In genomic region chr2:70995227-70995729, GRCh38 we compare ENCODE assay signal across 9 cellular contexts. TPM values are rescaled to one million over a fixed set of nuclear protein-coding genes. Genes with fewer than 3 reads are reported as not detected.
DNase-seq lines count a peak whose midpoint lies in the region; ATAC-seq and TF ChIP-seq lines count a peak whose summit lies in the region.
"Had no signal": no experiment of that assay in that cellular context is flagged by ENCODE, and none has a peak within 500 bp of the region (broad histone marks: within the 10 kb centered on the region; RNA-seq: fewer than 3 reads in every experiment).

No MANE protein-coding gene starts in this region.

- no peaks in the 10 kb centered on the region for H3K27me3 Mint-ChIP-seq in natural killer cell treated with Interleukin-12 subunit alpha and Interleukin-12 subunit beta and Interleukin-15 and Interleukin-18, amount 100 ng/mL, for 72 hours

- H3K4me1 ChIP-seq in uterus = peaks cover 0 to 17% of the 10 kb centered on the region in 2 donors

- TF ChIP-seq POLR2A in uterus (IDR thresholded peaks at IDR 0.05) = no peak

- peaks cover 29 to 31% of the 10 kb centered on the region in 2 donors for H3K4me1 Mint-ChIP-seq in natural killer cell treated with Interleukin-12 subunit alpha and Interleukin-12 subunit beta and Interleukin-15 and Interleukin-18, amount 100 ng/mL, for 72 hours (ENCODE audit: low read depth in 2 of 2)

- ATAC-seq in GM18499 (IDR thresholded peaks at IDR 0.05; ENCODE audit: insufficient read depth, unreplicated experiment) = peak; percentile 34
- peak; percentile 27 for ATAC-seq in HG03045 (IDR thresholded peaks at IDR 0.05; ENCODE audit: unreplicated experiment)
- ATAC-seq in natural killer cell treated with Interleukin-12 subunit alpha and Interleukin-12 subunit beta and Interleukin-15 and Interleukin-18, amount 100 ng/mL, for 72 hours = no peak

- peak overlapping the region; percentile 45 to 68 for H3K27ac Mint-ChIP-seq in natural killer cell treated with Interleukin-12 subunit alpha and Interleukin-12 subunit beta and Interleukin-15 and Interleukin-18, amount 100 ng/mL, for 72 hours

- H3K27ac ChIP-seq in uterus = peak overlapping the region; percentile 69 to 85

- H3K4me3 ChIP-seq in uterus = peak overlapping the region; percentile 95 to 98

- H3K4me3 Mint-ChIP-seq in natural killer cell treated with Interleukin-12 subunit alpha and Interleukin-12 subunit beta and Interleukin-15 and Interleukin-18, amount 100 ng/mL, for 72 hours = peak overlapping the region; percentile 81

- H3K36me3 ChIP-seq in uterus = no peaks in the 10 kb centered on the region

- DNase-seq in AG09319 (ENCODE audit: extremely low read depth, low read depth) (no peak), NCI-H460 (ENCODE audit: extremely low read depth, low read depth) (peak; percentile 30), activated T-cell treated with anti-CD3 and anti-CD28 coated beads for 1 hour (ENCODE audit: low read depth) (peak; percentile 37), fibroblast of gingiva (ENCODE audit: low read depth) (peak; percentile 27), uterus (peak in 1 of 2 donors; percentile 22)
- no peak for DNase-seq in natural killer cell treated with Interleukin-12 subunit alpha and Interleukin-12 subunit beta and Interleukin-15 and Interleukin-18, amount 100 ng/mL, for 72 hours (ENCODE audit: low spot score)

- no peaks in the 10 kb centered on the region for H3K9me3 Mint-ChIP-seq in natural killer cell treated with Interleukin-12 subunit alpha and Interleukin-12 subunit beta and Interleukin-15 and Interleukin-18, amount 100 ng/mL, for 72 hours

- H3K27me3 ChIP-seq in uterus = no peaks in the 10 kb centered on the region

- TF ChIP-seq CTCF in AG09319 (IDR thresholded peaks at IDR 0.05; ENCODE audit: low read depth, low read length) (peak; percentile 28), uterus (IDR thresholded peaks at IDR 0.05) (peak in 2 of 4 experiments; percentile 20 to 41)

- no peaks in the 10 kb centered on the region for H3K9me3 ChIP-seq in uterus

- H3K36me3 Mint-ChIP-seq in natural killer cell treated with Interleukin-12 subunit alpha and Interleukin-12 subunit beta and Interleukin-15 and Interleukin-18, amount 100 ng/mL, for 72 hours = peaks cover 5% of the 10 kb centered on the region

- intact Hi-C loops in uterus (cut with DNase I; ENCODE audit: low total_unique reads) = no loop called here

RNA-seq across cellular contexts. Expression of gene TEX261, which starts 0.6 kb away (rescaled TPM):
- 27.6 and 31.6 TPM in 2 replicates for total RNA-seq in NCI-H460 (2014; rRNA removed; shearing (Covaris generic))
- polyA plus RNA-seq in NCI-H460 (2014; cell fraction: nucleus; rRNA removed) = 36.0 and 49.1 TPM in 2 replicates
- total RNA-seq in natural killer cell treated with Interleukin-12 subunit alpha and Interleukin-12 subunit beta and Interleukin-15 and Interleukin-18, amount 100 ng/mL, for 72 hours = 10 to 100 TPM; 76.0 to 83.5 TPM
- 10 to 100 TPM; 10.2 to 81.8 (median 53.7) TPM for total RNA-seq in uterus

RNA-seq across cellular contexts. Expression of gene ANKRD53, which starts 16.8 kb away (rescaled TPM):
- not detected in 2 replicates for total RNA-seq in NCI-H460 (2014; rRNA removed; shearing (Covaris generic))
- polyA plus RNA-seq in NCI-H460 (2014; cell fraction: nucleus; rRNA removed) = not detected in 2 replicates
- total RNA-seq in natural killer cell treated with Interleukin-12 subunit alpha and Interleukin-12 subunit beta and Interleukin-15 and Interleukin-18, amount 100 ng/mL, for 72 hours = under 1 TPM in 1 of 2 donors, not detected in 1; 0.88 TPM
- total RNA-seq in uterus = 1 to 10 TPM in 2 of 4 donors, not detected in 2; 1.8 to 3.7 TPM
- total RNA-seq: T-helper 2 cell treated with Interferon-gamma antibody and Interleukin-4, amounts not matched to agents 100 ng/mL and 5 ng/mL, for 36 hours had no signal

RNA-seq across cellular contexts. Expression of gene ATP6V1B1, which starts 59.6 kb away (rescaled TPM):
- total RNA-seq in NCI-H460 (2014; rRNA removed; shearing (Covaris generic)) = 2.3 and 3.7 TPM in 2 replicates
- 9.5 and 10.6 TPM in 2 replicates for polyA plus RNA-seq in NCI-H460 (2014; cell fraction: nucleus; rRNA removed)
- 1 to 10 TPM; 6.5 to 7.2 TPM for total RNA-seq in natural killer cell treated with Interleukin-12 subunit alpha and Interleukin-12 subunit beta and Interleukin-15 and Interleukin-18, amount 100 ng/mL, for 72 hours
- total RNA-seq in uterus = 1 to 10 TPM in 2 of 4 donors, not detected in 2; 3.4 to 3.7 TPM
- total RNA-seq: T-helper 2 cell treated with Interferon-gamma antibody and Interleukin-4, amounts not matched to agents 100 ng/mL and 5 ng/mL, for 36 hours had no signal

Comparison
In these comparisons a context has a peak if more than half of its experiments do, and no peak if none do; other contexts are left out.
1. DNase-seq: peak in NCI-H460 (single experiment), activated T-cell treated with anti-CD3 and anti-CD28 coated beads for 1 hour (single experiment) and fibroblast of gingiva (single experiment); none in AG09319 (single experiment) and natural killer cell treated with Interleukin-12 subunit alpha and Interleukin-12 subunit beta and Interleukin-15 and Interleukin-18, amount 100 ng/mL, for 72 hours (single experiment).
2. ATAC-seq: peak in GM18499 (single experiment) and HG03045 (single experiment); none in natural killer cell treated with Interleukin-12 subunit alpha and Interleukin-12 subunit beta and Interleukin-15 and Interleukin-18, amount 100 ng/mL, for 72 hours (0 of 2).